In the genomic region with DNA sequence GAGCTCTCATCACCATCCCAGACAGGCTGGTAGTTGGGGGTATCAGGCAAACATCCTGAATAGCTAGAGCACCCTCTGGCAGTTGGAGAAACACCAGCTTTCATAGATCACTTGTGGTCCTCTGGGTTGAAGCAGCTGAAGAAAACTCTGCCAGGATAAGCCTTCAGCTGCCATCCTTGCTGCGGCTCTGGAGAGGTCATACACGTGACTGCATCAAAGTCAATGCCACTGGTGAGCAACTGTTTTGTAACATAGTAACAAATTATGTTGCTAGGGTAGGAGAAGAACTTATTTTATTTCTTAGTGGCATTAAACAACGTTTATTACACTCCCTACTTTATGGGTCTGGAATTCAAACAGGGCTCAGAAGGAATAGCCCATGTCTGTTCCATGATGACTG, we compare ENCODE assay signal across 25 cellular contexts.
"Had no signal": no experiment of that assay in that cellular context is flagged by ENCODE, and none has a peak within 500 bp of the region (broad histone marks: within the 10 kb centered on the region; RNA-seq: fewer than 3 reads in every experiment).

No MANE protein-coding gene starts in this region.

- H3K4me3 ChIP-seq: ascending aorta, cardiac muscle cell, coronary artery, dorsolateral prefrontal cortex, heart right ventricle, left lung, right lobe of liver, skin epidermis, thyroid gland, upper lobe of right lung had no signal

- H3K27ac ChIP-seq: ascending aorta, cardiac muscle cell, coronary artery, dorsolateral prefrontal cortex, heart right ventricle, left lung, right lobe of liver, skin epidermis, thyroid gland, upper lobe of right lung, VCaP had no signal

- H3K36me3 ChIP-seq: ascending aorta, cardiac muscle cell, heart right ventricle, left lung, right lobe of liver, thyroid gland, upper lobe of right lung had no signal

- ATAC-seq: activated CD4-positive, CD25-positive, alpha-beta regulatory T cell treated with anti-CD3 and anti-CD28 coated beads, Interleukin-2, amount 50 U/mL, for 24 hours; left lung; natural killer cell; right lobe of liver; upper lobe of right lung had no signal

- H3K4me1 ChIP-seq: ascending aorta, heart right ventricle, left lung, right lobe of liver, thyroid gland, upper lobe of right lung had no signal

- DNase-seq: activated CD4-positive, alpha-beta T cell treated with anti-CD3 and anti-CD28 coated beads for 48 hours; activated CD4-positive, alpha-beta T cell treated with anti-CD3 and anti-CD28 coated beads, Interleukin-2, amount 50 U/mL, for 48 hours; activated CD8-positive, alpha-beta memory T cell treated with anti-CD3 and anti-CD28 coated beads, Interleukin-2, amount 50 U/mL, for 4 hours; activated effector memory CD4-positive, alpha-beta T cell treated with anti-CD3 and anti-CD28 coated beads, Interleukin-2, amount 50 U/mL, for 16 hours; activated naive CD4-positive, alpha-beta T cell treated with anti-CD3 and anti-CD28 coated beads for 36 hours; activated naive CD8-positive, alpha-beta T cell treated with anti-CD3 and anti-CD28 coated beads for 36 hours; activated T-cell treated with anti-CD3 and anti-CD28 coated beads, Interleukin-2, amount 50 U/mL, for 1 hour; dorsolateral prefrontal cortex; effector memory CD4-positive, alpha-beta T cell; heart right ventricle; left lung; natural killer cell; right lobe of liver; stimulated activated CD4-positive, alpha-beta T cell treated with anti-CD3 and anti-CD28 coated beads, Interleukin-12 subunit alpha, Interleukin-12 subunit beta, amount 100 ng/mL, for 4 hours; stimulated activated CD4-positive, alpha-beta T cell treated with anti-CD3 and anti-CD28 coated beads, Interleukin-4, amount 100 ng/mL, for 1 hour; substantia nigra; T-helper 1 cell; thyroid gland; upper lobe of right lung had no signal

- H3K9me3 ChIP-seq: ascending aorta, heart right ventricle, left lung, right lobe of liver, thyroid gland, upper lobe of right lung had no signal

- H3K27me3 ChIP-seq: ascending aorta, cardiac muscle cell, dorsolateral prefrontal cortex, heart right ventricle, left lung, right lobe of liver, thyroid gland, upper lobe of right lung had no signal
